ENCODE assay signal across 8 cellular contexts in the genomic region with DNA sequence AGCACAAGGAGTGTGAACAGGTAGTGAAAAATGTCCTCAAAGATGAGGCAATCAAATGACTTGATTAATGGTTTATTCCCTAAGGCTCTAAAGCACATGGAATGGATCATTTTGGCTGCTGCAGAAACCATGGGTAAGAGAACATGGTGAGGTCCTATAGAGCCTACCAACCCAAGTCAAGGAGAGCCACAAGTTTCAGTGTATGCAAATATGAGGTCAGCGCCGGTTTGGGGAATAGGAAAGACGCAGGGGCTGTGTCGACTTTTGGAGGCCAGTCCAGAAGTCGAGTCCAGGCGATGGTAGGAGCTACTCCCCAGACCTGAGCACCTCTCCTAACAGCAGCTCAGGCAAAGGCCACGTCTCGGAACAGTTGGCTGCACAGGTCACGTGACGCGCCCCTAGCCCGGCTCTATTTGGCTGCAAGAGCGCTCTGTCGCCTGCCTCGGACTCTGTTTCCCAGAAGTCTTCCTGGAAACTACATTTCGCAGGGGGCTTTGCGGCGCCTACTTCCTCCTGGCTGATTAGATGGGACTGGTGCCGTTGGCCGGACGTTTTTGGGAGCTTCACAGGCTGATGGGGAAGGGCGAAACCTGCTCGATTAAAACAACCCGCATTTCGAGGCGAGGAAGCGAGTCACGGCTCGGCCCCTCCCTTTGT.
DNase-seq lines count a peak whose midpoint lies in the region; ATAC-seq and TF ChIP-seq lines count a peak whose summit lies in the region.

No MANE protein-coding gene starts in this region.

- peak overlapping the region; percentile 98 for H3K4me3 Mint-ChIP-seq in activated naive CD8-positive, alpha-beta T cell
- peak overlapping the region; percentile 91 for H3K4me3 Mint-ChIP-seq in osteocyte (ENCODE audit: unreplicated experiment)

- CTCF ChIA-PET in SK-N-SH (lab: Yijun Ruan, JAX), result interaction anchor here (0.8 to 1.8 kb wide), 14 partner anchors 12 to 1739 kb away, joined by 3 to 9 read pairs (median 4); no protein-coding TSS in a partner anchor

- no peaks in the 10 kb centered on the region for H3K9me3 Mint-ChIP-seq in activated naive CD8-positive, alpha-beta T cell (ENCODE audit: low read depth)
- H3K9me3 Mint-ChIP-seq in osteocyte (ENCODE audit: unreplicated experiment), result no peaks in the 10 kb centered on the region

- WGBS in SK-N-SH (ENCODE audit: low lambda C conversion rate), result 19% methylated on average over 25 of the region's 29 CpGs

- DNase-seq in DMS53 treated with DMSO at 0.1 percent for 48 hours (lab: John Stamatoyannopoulos, UW; ENCODE audit: unreplicated experiment) (peak; percentile 74), Karpas-422 (peak; percentile 90), SK-N-SH (peak; percentile 74), Right ventricle myocardium inferior (ENCODE audit: missing footprints) (peak; percentile 94), osteocyte (ENCODE audit: extremely low spot score, unreplicated experiment) (no peak), thoracic aorta (ENCODE audit: low spot score) (peak; percentile 65)

- intact Hi-C loops in Right ventricle myocardium inferior (cut with DNase I), result loop anchor here (2.0 to 10.0 kb wide), 5 partner anchors 74 to 938 kb away; a partner anchor contains a TSS

- no peaks in the 10 kb centered on the region for H3F3A ChIP-seq in SK-N-SH (replicated peaks; ENCODE audit: insufficient read depth)

- H3K9ac ChIP-seq in Karpas-422 (ENCODE audit: low read length), result peak overlapping the region; percentile 88
- peak overlapping the region; percentile 62 for H3K9ac ChIP-seq in SK-N-SH

- peak; percentile 55 for ATAC-seq in GM21825 (IDR thresholded peaks at IDR 0.05; ENCODE audit: unreplicated experiment)
- peak; percentile 91 for ATAC-seq in Right ventricle myocardium inferior
- peak; percentile 72 for ATAC-seq in thoracic aorta (ENCODE audit: insufficient number of reproducible peaks, low FRiP score, low read depth)

- no peak for TF ChIP-seq EP300 in SK-N-SH (IDR thresholded peaks at IDR 0.05; ENCODE audit: borderline replicate concordance in 1 of 2, low read depth in 1 of 2, low read length in 1 of 2)

- peak overlapping the region; percentile 98 for H3K27ac Mint-ChIP-seq in activated naive CD8-positive, alpha-beta T cell
- H3K27ac Mint-ChIP-seq in osteocyte (ENCODE audit: unreplicated experiment), result peak overlapping the region; percentile 77

- H4K20me1 ChIP-seq in Karpas-422 (ENCODE audit: insufficient read depth, low read depth, low read length) (no peaks in the 10 kb centered on the region), SK-N-SH (ENCODE audit: insufficient read depth) (no peaks in the 10 kb centered on the region)

- H3K36me3 Mint-ChIP-seq in activated naive CD8-positive, alpha-beta T cell, result no peaks in the 10 kb centered on the region
- no peaks in the 10 kb centered on the region for H3K36me3 Mint-ChIP-seq in osteocyte (ENCODE audit: unreplicated experiment)

- H3K9me2 ChIP-seq in Karpas-422 (replicated peaks; ENCODE audit: insufficient read depth, low read length), result no peaks in the 10 kb centered on the region
- H3K9me2 ChIP-seq in SK-N-SH, result no peaks in the 10 kb centered on the region

- no peaks in the 10 kb centered on the region for H3K79me2 ChIP-seq in Karpas-422 (ENCODE audit: low read length)
- no peaks in the 10 kb centered on the region for H3K79me2 ChIP-seq in SK-N-SH (ENCODE audit: insufficient read depth)

- POLR2A ChIA-PET in SK-N-SH (lab: Yijun Ruan, JAX), result interaction anchor here (0.6 to 1.9 kb wide), 5 partner anchors 19 to 563 kb away, joined by 3 to 15 read pairs (median 4); a partner anchor contains a TSS

- H3K4me1 ChIP-seq in Karpas-422 (ENCODE audit: low read length) (peaks cover 18% of the 10 kb centered on the region), SK-N-SH (ENCODE audit: control insufficient read depth in 1 of 2, insufficient read depth in 2 of 2, low read depth in 1 of 2, low read length in 1 of 2) (peaks cover 0 to 5% of the 10 kb centered on the region in 2 experiments; a peak in 1 of 4 replicates), thoracic aorta (ENCODE audit: control insufficient read depth in 1 of 2, low read depth in 2 of 2) (peaks cover 0 to 10% of the 10 kb centered on the region in 2 donors)

- H3K27ac ChIP-seq in Karpas-422 (ENCODE audit: low read length) (peak overlapping the region; percentile 51), SK-N-SH (ENCODE audit: low read depth in 2 of 2, low read length in 1 of 2) (peak overlapping the region; percentile 20 to 95; a peak in 3 of 4 replicates), thoracic aorta (peak overlapping the region; percentile 83 to 94)

- H3K9me3 ChIP-seq in Karpas-422 (ENCODE audit: low read length) (no peaks in the 10 kb centered on the region), SK-N-SH (no peaks in the 10 kb centered on the region), thoracic aorta (no peaks in the 10 kb centered on the region)

- H3K4me3 ChIP-seq in Karpas-422 (ENCODE audit: low read length), result peak overlapping the region; percentile 88
- H3K4me3 ChIP-seq in SK-N-SH (ENCODE audit: low read depth in 2 of 2, low read length in 1 of 2), result peak overlapping the region; percentile 79 to 80
- peak overlapping the region; percentile 93 for H3K4me3 ChIP-seq in thoracic aorta

- H2AFZ ChIP-seq in Karpas-422 (ENCODE audit: low read length) (peak overlapping the region; percentile 96), SK-N-SH (ENCODE audit: low read depth) (peak overlapping the region; percentile 99)

- H3K4me2 ChIP-seq in Karpas-422 (ENCODE audit: low read depth, low read length, poor library complexity, severe bottlenecking), result peak overlapping the region; percentile 78
- H3K4me2 ChIP-seq in SK-N-SH, result peak overlapping the region; percentile 84

- TF ChIP-seq CTCF in SK-N-SH (IDR thresholded peaks at IDR 0.05) (no peak), osteocyte (IDR thresholded peaks at IDR 0.05) (no peak), thoracic aorta (IDR thresholded peaks at IDR 0.05) (no peak)

- H3K27me3 ChIP-seq in Karpas-422 (ENCODE audit: low read length) (no peaks in the 10 kb centered on the region), SK-N-SH (ENCODE audit: insufficient read depth) (no peaks in the 10 kb centered on the region; the same call in 1 of the 2 replicates), thoracic aorta (replicated peaks; ENCODE audit: insufficient read depth) (no peaks in the 10 kb centered on the region)

- no peak for TF ChIP-seq RAD21 in SK-N-SH (IDR thresholded peaks at IDR 0.05; ENCODE audit: low read length)

- peaks cover 19% of the 10 kb centered on the region for H3K4me1 Mint-ChIP-seq in activated naive CD8-positive, alpha-beta T cell (ENCODE audit: low read depth)
- peaks cover 8% of the 10 kb centered on the region for H3K4me1 Mint-ChIP-seq in osteocyte (ENCODE audit: unreplicated experiment)

- peaks cover 6% of the 10 kb centered on the region for H3K27me3 Mint-ChIP-seq in activated naive CD8-positive, alpha-beta T cell
- peaks cover 20% of the 10 kb centered on the region for H3K27me3 Mint-ChIP-seq in osteocyte (ENCODE audit: unreplicated experiment)

- H3K36me3 ChIP-seq in Karpas-422 (ENCODE audit: insufficient read depth, low read length) (no peaks in the 10 kb centered on the region), SK-N-SH (replicated peaks in 1 of 2; ENCODE audit: control insufficient read depth in 1 of 2, insufficient read depth in 2 of 2, low read length in 1 of 2) (no peaks in the 10 kb centered on the region), thoracic aorta (no peaks in the 10 kb centered on the region)

TF ChIP-seq in SK-N-SH, 30 proteins besides CTCF, POLR2A, EP300 and RAD21:
- TF ChIP-seq TAF1 (IDR thresholded peaks at IDR 0.05; ENCODE audit: borderline replicate concordance, low read depth, low read length), result no peak
- no peak for TF ChIP-seq NFIC (IDR thresholded peaks at IDR 0.05; ENCODE audit: borderline replicate concordance)
- no peak for TF ChIP-seq FOSL2 (IDR thresholded peaks at IDR 0.05; ENCODE audit: borderline replicate concordance, low read depth)
- no peak for TF ChIP-seq FOXJ3 (CRISPR knock-in tag; IDR thresholded peaks at IDR 0.05)
- TF ChIP-seq, protein P1, sequence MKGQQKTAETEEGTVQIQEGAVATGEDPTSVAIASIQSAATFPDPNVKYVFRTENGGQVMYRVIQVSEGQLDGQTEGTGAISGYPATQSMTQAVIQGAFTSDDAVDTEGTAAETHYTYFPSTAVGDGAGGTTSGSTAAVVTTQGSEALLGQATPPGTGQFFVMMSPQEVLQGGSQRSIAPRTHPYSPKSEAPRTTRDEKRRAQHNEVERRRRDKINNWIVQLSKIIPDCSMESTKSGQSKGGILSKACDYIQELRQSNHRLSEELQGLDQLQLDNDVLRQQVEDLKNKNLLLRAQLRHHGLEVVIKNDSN (IDR thresholded peaks at IDR 0.05; ENCODE audit: borderline replicate concordance, low read depth), result peak; percentile 96
- TF ChIP-seq, protein P2, sequence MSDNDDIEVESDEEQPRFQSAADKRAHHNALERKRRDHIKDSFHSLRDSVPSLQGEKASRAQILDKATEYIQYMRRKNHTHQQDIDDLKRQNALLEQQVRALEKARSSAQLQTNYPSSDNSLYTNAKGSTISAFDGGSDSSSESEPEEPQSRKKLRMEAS (IDR thresholded peaks at IDR 0.05; ENCODE audit: low read depth), result no peak
- TF ChIP-seq RFX5 (IDR thresholded peaks at IDR 0.05; ENCODE audit: low read length), result no peak
- TF ChIP-seq GABPA (IDR thresholded peaks at IDR 0.05; ENCODE audit: low read depth), result peak; percentile 53; the same call in 1 of the 2 replicates
- TF ChIP-seq, protein P3, sequence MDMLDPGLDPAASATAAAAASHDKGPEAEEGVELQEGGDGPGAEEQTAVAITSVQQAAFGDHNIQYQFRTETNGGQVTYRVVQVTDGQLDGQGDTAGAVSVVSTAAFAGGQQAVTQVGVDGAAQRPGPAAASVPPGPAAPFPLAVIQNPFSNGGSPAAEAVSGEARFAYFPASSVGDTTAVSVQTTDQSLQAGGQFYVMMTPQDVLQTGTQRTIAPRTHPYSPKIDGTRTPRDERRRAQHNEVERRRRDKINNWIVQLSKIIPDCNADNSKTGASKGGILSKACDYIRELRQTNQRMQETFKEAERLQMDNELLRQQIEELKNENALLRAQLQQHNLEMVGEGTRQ (IDR thresholded peaks at IDR 0.05; ENCODE audit: borderline replicate concordance, low read depth, low read length), result peak; percentile 76
- TF ChIP-seq CHD2 (IDR thresholded peaks at IDR 0.05; ENCODE audit: low read length, partially characterized antibody), result peak; percentile 41
- TF ChIP-seq POLR2AphosphoS5 (IDR thresholded peaks at IDR 0.05; ENCODE audit: low read depth, low read length), result 0 out of 2 replicates have a peak, but pooled peaks have one; percentile 13
